30 cellular contexts compared by ENCODE assay signal in the genomic region with DNA sequence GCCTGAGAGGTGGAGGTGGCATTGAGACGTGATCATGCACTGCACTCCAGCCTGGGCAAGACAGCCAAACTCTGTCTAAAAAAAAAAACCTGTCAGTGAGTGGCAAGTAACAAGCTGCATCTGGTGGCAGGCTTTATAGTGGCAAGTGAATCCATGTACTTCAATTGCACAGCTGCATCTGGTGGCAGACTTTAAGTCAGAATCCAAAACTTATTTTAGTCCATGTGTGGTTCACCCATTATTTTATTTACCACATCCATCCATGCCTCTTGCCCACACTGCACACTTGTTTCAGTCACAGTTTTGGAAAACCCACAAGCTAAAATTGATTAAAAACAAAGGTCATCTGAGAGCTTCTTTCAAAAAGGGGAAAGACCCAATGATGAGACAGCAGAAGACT.
"Had no signal": no experiment of that assay in that cellular context is flagged by ENCODE, and none has a peak within 500 bp of the region (broad histone marks: within the 10 kb centered on the region; RNA-seq: fewer than 3 reads in every experiment).

No MANE protein-coding gene starts in this region.

- H3K4me1 ChIP-seq: left ventricle myocardium inferior, pancreas, prostate gland, sigmoid colon, stomach, testis, thyroid gland, transverse colon, upper lobe of left lung, vagina had no signal

- H3K27ac ChIP-seq: hepatocyte, left ventricle myocardium inferior, pancreas, prostate gland, sigmoid colon, stomach, testis, thyroid gland, transverse colon, upper lobe of left lung, vagina had no signal

- H3K27me3 ChIP-seq: hepatocyte, pancreas, sigmoid colon, stomach, testis, thyroid gland, transverse colon, upper lobe of left lung, vagina had no signal

- H3K4me3 Mint-ChIP-seq: memory B cell; naive thymus-derived CD8-positive, alpha-beta T cell; nephron; neural crest cell; stimulated activated naive B cell treated with anti-CD40 and anti-IgM and Interleukin-4, amounts not matched to agents 10 μg/mL and 1 μg/mL and 100 μg/mL, for 72 hours had no signal

- H3K27ac Mint-ChIP-seq: memory B cell; naive thymus-derived CD8-positive, alpha-beta T cell; nephron; stimulated activated naive B cell treated with anti-CD40 and anti-IgM and Interleukin-4, amounts not matched to agents 10 μg/mL and 1 μg/mL and 100 μg/mL, for 72 hours had no signal

- H3K36me3 ChIP-seq: left ventricle myocardium inferior, pancreas, prostate gland, sigmoid colon, stomach, thyroid gland, transverse colon, upper lobe of left lung, vagina had no signal

- H3K4me1 Mint-ChIP-seq: memory B cell; naive thymus-derived CD8-positive, alpha-beta T cell; nephron; neural crest cell; stimulated activated naive B cell treated with anti-CD40 and anti-IgM and Interleukin-4, amounts not matched to agents 10 μg/mL and 1 μg/mL and 100 μg/mL, for 72 hours had no signal

- H3K79me2 ChIP-seq: hepatocyte had no signal

- H3K4me2 ChIP-seq: hepatocyte, smooth muscle cell had no signal

- H3K9me3 ChIP-seq: mucosa of descending colon, pancreas, prostate gland, sigmoid colon, testis, thyroid gland, transverse colon, upper lobe of left lung, vagina had no signal

- ATAC-seq: mucosa of descending colon; naive thymus-derived CD8-positive, alpha-beta T cell; pancreas; right cardiac atrium; stimulated activated naive B cell treated with anti-CD40 and anti-IgM and Interleukin-4, amounts not matched to agents 10 μg/mL and 1 μg/mL and 100 μg/mL, for 72 hours; stimulated activated naive CD8-positive, alpha-beta T cell treated with anti-CD3 and anti-CD28 coated beads, Interleukin-15, Interleukin-2, amounts not matched to agents 100 U/mL and 50 U/mL, for 24 hours had no signal

- DNase-seq: islet precursor cell; left ventricle myocardium inferior; midbrain; mucosa of descending colon; naive thymus-derived CD8-positive, alpha-beta T cell; nucleus accumbens; pancreas; posterior cingulate gyrus; retina; right cardiac atrium; sigmoid colon; stimulated activated CD4-positive, alpha-beta T cell treated with anti-CD3 and anti-CD28 coated beads, Interleukin-1b, Interleukin-23, amount 100 ng/mL, for 48 hours; stimulated activated CD4-positive, alpha-beta T cell treated with anti-CD3 and anti-CD28 coated beads, Interleukin-2, amount 100 ng/mL, for 48 hours; stimulated activated CD4-positive, alpha-beta T cell treated with anti-CD3 and anti-CD28 coated beads, Interleukin-4, amount 100 ng/mL, for 4 hours; stimulated activated CD8-positive, alpha-beta memory T cell treated with anti-CD3 and anti-CD28 coated beads, Interleukin-4, amount 100 ng/mL, for 48 hours; stimulated activated naive B cell treated with anti-CD40 and anti-IgM and Interleukin-4, amounts not matched to agents 10 μg/mL and 1 μg/mL and 100 μg/mL, for 72 hours; stimulated activated naive CD8-positive, alpha-beta T cell treated with anti-CD3 and anti-CD28 coated beads, Interleukin-15, Interleukin-2, amounts not matched to agents 100 U/mL and 50 U/mL, for 24 hours; stomach; testis; thyroid gland; transverse colon; upper lobe of left lung had no signal

- H3K36me3 Mint-ChIP-seq: memory B cell; naive thymus-derived CD8-positive, alpha-beta T cell; stimulated activated naive B cell treated with anti-CD40 and anti-IgM and Interleukin-4, amounts not matched to agents 10 μg/mL and 1 μg/mL and 100 μg/mL, for 72 hours had no signal

- H2AFZ ChIP-seq: hepatocyte had no signal

- H3K4me3 ChIP-seq: hepatocyte, left ventricle myocardium inferior, lung, mucosa of descending colon, pancreas, prostate gland, sigmoid colon, smooth muscle cell, stomach, testis, thyroid gland, transverse colon, upper lobe of left lung, vagina had no signal
